ENCODE assay signal across 8 cellular contexts in genomic region chr2:199488772-199489400, GRCh38. TPM values are rescaled to one million over a fixed set of nuclear protein-coding genes. Genes with fewer than 3 reads are reported as not detected.
DNase-seq lines count a peak whose midpoint lies in the region; ATAC-seq and TF ChIP-seq lines count a peak whose summit lies in the region.

No MANE protein-coding gene starts in this region.

- ATAC-seq in GM19372 (IDR thresholded peaks at IDR 0.05; ENCODE audit: low read depth, unreplicated experiment) (peak; percentile 49), IMR-90 (ENCODE audit: low read depth) (peak; percentile 86), lower lobe of right lung (peak; percentile 51 to 64)

- intact Hi-C loops in IMR-90 (cut with micrococcal nuclease): loop anchor here (1.0 to 5.0 kb wide), 3 partner anchors 373 to 1175 kb away; no protein-coding TSS in a partner anchor
- intact Hi-C loops in mammary epithelial cell (cut with micrococcal nuclease): loop anchor here (1.0 kb wide), 2 partner anchors 1115 to 1175 kb away; no protein-coding TSS in a partner anchor
- intact Hi-C loops in lower lobe of right lung (cut with DNase I): no loop called here

- TF ChIP-seq CTCF in IMR-90 (conservative IDR thresholded peaks at IDR 0.05; ENCODE audit: low read depth, low read length) (peak; percentile 81), SK-N-SH (IDR thresholded peaks at IDR 0.05) (peak; percentile 76), mammary epithelial cell (conservative IDR thresholded peaks at IDR 0.05 in 1 of 2, IDR thresholded peaks at IDR 0.05 in 1 of 2; ENCODE audit: extremely low read depth in 1 of 2, insufficient read depth in 1 of 2, low read depth in 1 of 2, low read length in 2 of 2) (peak; percentile 73 to 89), lower lobe of right lung (IDR thresholded peaks at IDR 0.05) (peak; percentile 75)

- no peak overlapping the region for H2BK15ac ChIP-seq in IMR-90 (ENCODE audit: low read depth, low read length)

- H2AFZ ChIP-seq in IMR-90 (replicated peaks; ENCODE audit: low read length, poor library complexity) (no peak overlapping the region), SK-N-SH (ENCODE audit: low read depth) (no peak overlapping the region), mammary epithelial cell (ENCODE audit: low read depth, low read length) (no peak overlapping the region)

- no peak overlapping the region for H3K4ac ChIP-seq in IMR-90 (ENCODE audit: low read depth, low read length)

- no peak overlapping the region for H3K56ac ChIP-seq in IMR-90 (ENCODE audit: extremely low read depth, insufficient read depth, low read length)

- H2BK120ac ChIP-seq in IMR-90 (ENCODE audit: low read depth, low read length): no peak overlapping the region

- H4K20me1 ChIP-seq in IMR-90 (ENCODE audit: insufficient read depth, low read length) (no peaks in the 10 kb centered on the region), SK-N-SH (ENCODE audit: insufficient read depth) (no peaks in the 10 kb centered on the region), mammary epithelial cell (ENCODE audit: insufficient read depth, low read length) (no peaks in the 10 kb centered on the region)

- H2BK5ac ChIP-seq in IMR-90 (ENCODE audit: low read depth, low read length, poor library complexity, severe bottlenecking): no peak overlapping the region

- POLR2A ChIA-PET in IMR-90 (lab: Charles Lee; ENCODE audit: unreplicated experiment): no interaction called here
- POLR2A ChIA-PET in SK-N-SH (lab: Yijun Ruan, JAX): no interaction called here

- no peak overlapping the region for H2AK5ac ChIP-seq in IMR-90 (ENCODE audit: low read depth, low read length)

- H2BK20ac ChIP-seq in IMR-90 (ENCODE audit: low read depth, low read length): no peak overlapping the region

- no peak overlapping the region for H4K8ac ChIP-seq in IMR-90 (ENCODE audit: low read depth in 2 of 2, low read length in 2 of 2)

- H3K27ac ChIP-seq in IMR-90 (ENCODE audit: insufficient read depth, low read length) (no peak overlapping the region), SK-N-SH (ENCODE audit: low read depth in 2 of 2, low read length in 1 of 2) (no peak overlapping the region), mammary epithelial cell (ENCODE audit: insufficient read depth, low read depth, low read length) (no peak overlapping the region), lower lobe of right lung (no peak overlapping the region), substantia nigra (ENCODE audit: low read depth, low read length, poor library complexity, severe bottlenecking) (no peak overlapping the region)

- BruUV-seq in IMR-90 (replicated peaks; lab: Mats Ljungman, UMichigan): no TSS peak
- no TSS peak for BruUV-seq in mammary epithelial cell (replicated peaks; lab: Mats Ljungman, UMichigan)

- no peak overlapping the region for H4K5ac ChIP-seq in IMR-90 (ENCODE audit: low read depth, low read length)

- no peak overlapping the region for H4K91ac ChIP-seq in IMR-90 (ENCODE audit: insufficient read depth, low read depth, low read length)

- H3K4me2 ChIP-seq in IMR-90 (ENCODE audit: low read depth, low read length) (no peak overlapping the region), SK-N-SH (no peak overlapping the region), mammary epithelial cell (ENCODE audit: insufficient read depth, low read depth, low read length) (no peak overlapping the region)

- no peaks in the 10 kb centered on the region for H3K9me1 ChIP-seq in IMR-90 (ENCODE audit: insufficient read depth, low read length)

- no peaks in the 10 kb centered on the region for H3K4me1 ChIP-seq in IMR-90 (ENCODE audit: control insufficient read depth, insufficient read depth, low read length)
- no peaks in the 10 kb centered on the region for H3K4me1 ChIP-seq in SK-N-SH (ENCODE audit: control insufficient read depth in 1 of 2, insufficient read depth in 2 of 2, low read depth in 1 of 2, low read length in 1 of 2)
- no peaks in the 10 kb centered on the region for H3K4me1 ChIP-seq in mammary epithelial cell (ENCODE audit: insufficient read depth, low read length)
- H3K4me1 ChIP-seq in lower lobe of right lung: no peaks in the 10 kb centered on the region

- no peak for TF ChIP-seq EP300 in SK-N-SH (IDR thresholded peaks at IDR 0.05; ENCODE audit: borderline replicate concordance in 1 of 2, low read depth in 1 of 2, low read length in 1 of 2)

- no peak overlapping the region for H3K18ac ChIP-seq in IMR-90 (ENCODE audit: low read depth, low read length)

- H3K79me2 ChIP-seq in SK-N-SH (ENCODE audit: insufficient read depth): no peaks in the 10 kb centered on the region
- no peaks in the 10 kb centered on the region for H3K79me2 ChIP-seq in mammary epithelial cell (ENCODE audit: insufficient read depth, low read length)

- no peak overlapping the region for H3K14ac ChIP-seq in IMR-90 (replicated peaks; ENCODE audit: low read depth, low read length)

- dilution Hi-C loops in IMR-90 (cut with HindIII; ENCODE audit: low sequenced_read_pairs, unreplicated experiment) (no loop called here), mammary epithelial cell (cut with HindIII; ENCODE audit: low sequenced_read_pairs) (no loop called here)

- in situ Hi-C loops in IMR-90 (cut with MboI; ENCODE audit: low sequenced_read_pairs): loop anchor here (10.0 to 25.0 kb wide), 3 partner anchors 827 to 1174 kb away; no protein-coding TSS in a partner anchor
- in situ Hi-C loops in mammary epithelial cell (cut with MboI; ENCODE audit: low sequenced_read_pairs in 2 of 2): loop anchor here (10.0 to 25.0 kb wide), 3 partner anchors 827 to 1177 kb away; no protein-coding TSS in a partner anchor

- H3K9me3 ChIP-seq in IMR-90 (ENCODE audit: control insufficient read depth, insufficient read depth, low read length): no peaks in the 10 kb centered on the region
- H3K9me3 ChIP-seq in SK-N-SH: no peaks in the 10 kb centered on the region
- no peaks in the 10 kb centered on the region for H3K9me3 ChIP-seq in mammary epithelial cell (replicated peaks; ENCODE audit: insufficient read depth, low read length)
- H3K9me3 ChIP-seq in lower lobe of right lung: no peaks in the 10 kb centered on the region

- H2AK9ac ChIP-seq in IMR-90 (replicated peaks; ENCODE audit: low read depth, low read length, poor library complexity): no peak overlapping the region

- H3F3A ChIP-seq in SK-N-SH (replicated peaks; ENCODE audit: insufficient read depth): no peaks in the 10 kb centered on the region

- no peaks in the 10 kb centered on the region for H3K9me2 ChIP-seq in SK-N-SH

- no peak for TF ChIP-seq POLR2A in IMR-90 (IDR thresholded peaks at IDR 0.05; ENCODE audit: low read depth, low read length)

- no CpG with 5 or more reads among the region's 6 CpGs for WGBS in IMR-90 (ENCODE audit: extremely low coverage in 2 of 2, insufficient read length in 1 of 2), 2 experiments
- WGBS in SK-N-SH (ENCODE audit: low lambda C conversion rate): 1% methylated on average over 6 of the region's 6 CpGs
- WGBS in mammary epithelial cell (ENCODE audit: low coverage, missing lambda C conversion rate): 37% methylated on average over 6 of the region's 6 CpGs

- H3K23ac ChIP-seq in IMR-90 (ENCODE audit: low read depth, low read length): no peak overlapping the region

- no peak overlapping the region for H3K9ac ChIP-seq in IMR-90 (ENCODE audit: low read depth, low read length)
- no peak overlapping the region for H3K9ac ChIP-seq in SK-N-SH
- H3K9ac ChIP-seq in mammary epithelial cell (ENCODE audit: insufficient read depth, low read length): no peak overlapping the region

- no peaks in the 10 kb centered on the region for H3K36me3 ChIP-seq in IMR-90 (ENCODE audit: control insufficient read depth, insufficient read depth, low read length)
- H3K36me3 ChIP-seq in SK-N-SH (replicated peaks in 1 of 2; ENCODE audit: control insufficient read depth in 1 of 2, insufficient read depth in 2 of 2, low read length in 1 of 2): no peaks in the 10 kb centered on the region
- H3K36me3 ChIP-seq in mammary epithelial cell (ENCODE audit: insufficient read depth, low read length): no peaks in the 10 kb centered on the region
- H3K36me3 ChIP-seq in lower lobe of right lung: no peaks in the 10 kb centered on the region

- CTCF ChIA-PET in IMR-90 (lab: Yijun Ruan, JAX) (interaction anchor here (0.6 to 3.3 kb wide), 19 partner anchors 9 to 1568 kb away, joined by 3 to 30 read pairs (median 4); no protein-coding TSS in a partner anchor), SK-N-SH (lab: Yijun Ruan, JAX) (interaction anchor here (0.5 to 7.9 kb wide), 31 partner anchors 9 to 1207 kb away, joined by 3 to 82 read pairs (median 4); no protein-coding TSS in a partner anchor), mammary epithelial cell (lab: Charles Lee; ENCODE audit: low non-redundant PET) (interaction anchor here (0.6 to 0.9 kb wide), 3 partner anchors 474 to 1174 kb away, joined by 3 to 5 read pairs (median 4); no protein-coding TSS in a partner anchor)

- DNase-seq in DMS53 (lab: John Stamatoyannopoulos, UW) (peak; percentile 74), IMR-90 (peak; percentile 59), SK-N-SH (peak; percentile 59), mammary epithelial cell (peak; percentile 43), lower lobe of right lung (no peak), substantia nigra (lab: John Stamatoyannopoulos, UW) (peak in 34 of 49 donors; percentile 2 to 59 (median 30)), GF-D8 (lab: John Stamatoyannopoulos, UW) (no peak)

- H3K27me3 ChIP-seq in IMR-90 (ENCODE audit: control insufficient read depth, insufficient read depth, low read length) (no peaks in the 10 kb centered on the region), SK-N-SH (ENCODE audit: insufficient read depth) (peaks cover 5% of the 10 kb centered on the region; the same call in 1 of the 2 replicates), mammary epithelial cell (ENCODE audit: insufficient read depth, low read length) (no peaks in the 10 kb centered on the region), lower lobe of right lung (ENCODE audit: low read depth) (no peaks in the 10 kb centered on the region)

- H3K79me1 ChIP-seq in IMR-90 (ENCODE audit: low read depth in 1 of 2, low read length in 2 of 2): no peaks in the 10 kb centered on the region

- TF ChIP-seq RAD21 in IMR-90 (IDR thresholded peaks at IDR 0.05; ENCODE audit: low read length): peak; percentile 76
- TF ChIP-seq RAD21 in SK-N-SH (IDR thresholded peaks at IDR 0.05; ENCODE audit: low read length): peak; percentile 52

- H3K4me3 ChIP-seq in IMR-90 (ENCODE audit: insufficient read depth, low read depth, low read length) (no peak overlapping the region), SK-N-SH (ENCODE audit: low read depth in 2 of 2, low read length in 1 of 2) (no peak overlapping the region), mammary epithelial cell (replicated peaks in 1 of 3; ENCODE audit: insufficient read depth in 1 of 3, low read depth in 2 of 3, low read length in 3 of 3) (no peak overlapping the region), lower lobe of right lung (no peak overlapping the region)

RNA-seq across cellular contexts. Expression of gene SATB2, which starts 31.1 kb away (rescaled TPM):
- 8.4 and 9.2 TPM in 2 replicates for total RNA-seq in IMR-90 (2012; rRNA removed)
- polyA plus RNA-seq in IMR-90 (2012; rRNA removed): 6.2 and 7.4 TPM in 2 replicates
- polyA plus RNA-seq in IMR-90 (2012; cell fraction: cytosol; rRNA removed): 3.4 and 3.9 TPM in 2 replicates
- polyA plus RNA-seq in IMR-90 (2012; cell fraction: nucleus; rRNA removed; ENCODE audit: low replicate concordance): 20.7 and 32.9 TPM in 2 replicates
- polyA plus RNA-seq in SK-N-SH (2012; rRNA removed): 0.06 and 0.13 TPM in 2 replicates
- 0.10 and 0.17 TPM in 2 replicates for polyA plus RNA-seq in SK-N-SH (2012; cell fraction: cytosol; rRNA removed)
- polyA plus RNA-seq in SK-N-SH (2012; cell fraction: nucleus; rRNA removed): 0.30 and 0.55 TPM in 2 replicates
- 10 to 100 TPM in 1 of 2 donors, 1 to 10 TPM in 1; 7.5 to 13.7 TPM for total RNA-seq in mammary epithelial cell
- polyA plus RNA-seq in mammary epithelial cell: 1.1 TPM
- 1.8 TPM for polyA minus RNA-seq in mammary epithelial cell
- 5.0 TPM for total RNA-seq in lower lobe of right lung

Comparison
In these comparisons a context has a peak if more than half of its experiments do, and no peak if none do; other contexts are left out.
1. DNase-seq: peak in DMS53 (single experiment), IMR-90 (single experiment), SK-N-SH (single experiment), mammary epithelial cell (single experiment) and substantia nigra (34 of 49); none in lower lobe of right lung (single experiment) and GF-D8 (single experiment).
2. Peak in every context shown above with its lines, with median percentiles within 50 percentile points of each other: ATAC-seq and CTCF ChIP-seq.